ENCODE assay signal across 18 cellular contexts in the genomic region with DNA sequence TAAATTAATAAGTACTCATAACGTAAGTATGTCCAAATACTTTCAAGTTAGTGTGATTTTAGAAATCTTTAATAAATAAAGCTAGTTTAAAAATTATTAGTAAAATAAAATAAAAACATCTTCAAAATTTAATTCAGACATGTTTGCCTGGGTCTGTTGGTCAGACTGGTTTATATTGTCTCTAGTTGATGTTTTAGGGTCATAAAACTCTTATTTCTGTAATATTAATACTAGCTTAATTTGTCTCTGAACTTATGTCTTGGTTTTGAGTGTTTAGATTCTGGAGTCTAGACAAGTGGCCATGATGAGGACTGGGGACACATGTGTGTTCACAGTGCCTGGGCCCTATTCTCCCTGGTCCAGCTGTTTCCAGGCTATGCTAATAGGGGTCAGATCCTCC.
"Had no signal": no experiment of that assay in that cellular context is flagged by ENCODE, and none has a peak within 500 bp of the region (broad histone marks: within the 10 kb centered on the region; RNA-seq: fewer than 3 reads in every experiment).

No MANE protein-coding gene starts in this region.

- H3K27ac Mint-ChIP-seq: naive thymus-derived CD8-positive, alpha-beta T cell; stimulated activated effector memory CD8-positive, alpha-beta T cell treated with anti-CD3 and anti-CD28 coated beads, Interleukin-12 subunit alpha, Interleukin-12 subunit beta, amount 100 ng/mL, for 72 hours; stimulated activated naive CD8-positive, alpha-beta T cell treated with anti-CD3 and anti-CD28 coated beads, Interleukin-15, Interleukin-2, amounts not matched to agents 100 ng/mL and 50 ng/mL, for 24 hours had no signal

- H3K4me1 Mint-ChIP-seq: naive thymus-derived CD8-positive, alpha-beta T cell; stimulated activated effector memory CD8-positive, alpha-beta T cell treated with anti-CD3 and anti-CD28 coated beads, Interleukin-12 subunit alpha, Interleukin-12 subunit beta, amount 100 ng/mL, for 72 hours had no signal

- H3K4me3 ChIP-seq: hepatocyte, smooth muscle cell, tibial artery, upper lobe of left lung, uterus had no signal

- H3K27me3 Mint-ChIP-seq: naive thymus-derived CD8-positive, alpha-beta T cell; stimulated activated naive CD8-positive, alpha-beta T cell treated with anti-CD3 and anti-CD28 coated beads, Interleukin-15, Interleukin-2, amounts not matched to agents 100 ng/mL and 50 ng/mL, for 24 hours had no signal

- H3K27ac ChIP-seq: hepatocyte, neutrophil, tibial artery, upper lobe of left lung, uterus had no signal

- H3K79me2 ChIP-seq: hepatocyte had no signal

- H3K36me3 ChIP-seq: neutrophil, upper lobe of left lung, uterus had no signal

- ATAC-seq: left lobe of liver; naive thymus-derived CD8-positive, alpha-beta T cell; right cardiac atrium; stimulated activated effector memory CD8-positive, alpha-beta T cell treated with anti-CD3 and anti-CD28 coated beads, Interleukin-12 subunit alpha, Interleukin-12 subunit beta, amount 100 ng/mL, for 72 hours had no signal

- H3K36me3 Mint-ChIP-seq: stimulated activated effector memory CD8-positive, alpha-beta T cell treated with anti-CD3 and anti-CD28 coated beads, Interleukin-12 subunit alpha, Interleukin-12 subunit beta, amount 100 ng/mL, for 72 hours had no signal

- H2AFZ ChIP-seq: hepatocyte had no signal

- H3K4me3 Mint-ChIP-seq: naive thymus-derived CD8-positive, alpha-beta T cell; stimulated activated effector memory CD8-positive, alpha-beta T cell treated with anti-CD3 and anti-CD28 coated beads, Interleukin-12 subunit alpha, Interleukin-12 subunit beta, amount 100 ng/mL, for 72 hours; stimulated activated naive CD8-positive, alpha-beta T cell treated with anti-CD3 and anti-CD28 coated beads, Interleukin-15, Interleukin-2, amounts not matched to agents 100 ng/mL and 50 ng/mL, for 24 hours had no signal

- H3K27me3 ChIP-seq: hepatocyte, neutrophil, tibial artery, upper lobe of left lung, uterus had no signal

- H3K4me2 ChIP-seq: hepatocyte, smooth muscle cell had no signal

- DNase-seq: cerebellar nuclear complex; dermis blood vessel endothelial cell; head of caudate nucleus; kidney glomerular epithelial cell; mammary epithelial cell; naive thymus-derived CD8-positive, alpha-beta T cell; right cardiac atrium; stimulated activated CD4-positive, alpha-beta T cell treated with anti-CD3 and anti-CD28 coated beads, Interleukin-4, amount 100 ng/mL, for 1 hour; stimulated activated CD8-positive, alpha-beta memory T cell treated with anti-CD3 and anti-CD28 coated beads, Interleukin-4, amount 100 ng/mL, for 48 hours; tibial artery; upper lobe of left lung; uterus had no signal

- H3K4me1 ChIP-seq: upper lobe of left lung, uterus had no signal
